In the genomic region with DNA sequence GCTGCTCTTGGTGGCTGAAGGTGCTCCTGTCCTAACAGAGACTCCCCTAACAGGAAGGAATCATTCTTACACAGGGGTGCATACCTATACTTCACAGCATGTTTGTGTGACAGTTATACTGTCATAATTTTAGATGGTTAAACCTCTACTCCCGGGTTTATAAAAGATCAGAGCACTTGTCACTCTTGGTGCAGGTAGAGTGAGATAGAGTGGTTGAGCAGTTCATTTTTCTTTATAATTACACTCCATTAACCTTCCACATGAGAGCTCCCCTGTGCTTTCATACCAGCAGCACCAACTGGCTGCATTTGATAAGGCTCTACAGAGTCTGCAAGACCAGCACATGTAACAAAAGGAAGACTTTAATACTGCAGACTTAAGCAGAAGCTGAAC, we compare ENCODE assay signal across 23 cellular contexts.
DNase-seq lines count a peak whose midpoint lies in the region; ATAC-seq lines count a peak whose summit lies in the region.
"Had no signal": no experiment of that assay in that cellular context is flagged by ENCODE, and none has a peak within 500 bp of the region (broad histone marks: within the 10 kb centered on the region; RNA-seq: fewer than 3 reads in every experiment).

No MANE protein-coding gene starts in this region.

- ATAC-seq in activated CD4-positive, alpha-beta T cell treated with anti-CD3 and anti-CD28 coated beads for 36 hours: no peak
- ATAC-seq: effector memory CD8-positive, alpha-beta T cell had no signal

- POLR2A ChIA-PET in activated CD4-positive, alpha-beta T cell treated with anti-CD3 and anti-CD28 coated beads for 36 hours (lab: Charles Lee): no interaction called here

- H3K27me3 ChIP-seq in iPS-18a (ENCODE audit: control insufficient read depth, insufficient read depth, low read length): no peaks in the 10 kb centered on the region
- H3K27me3 ChIP-seq: BE2C, colonic mucosa, SJSA1, suprapubic skin, uterus had no signal

- H3K4me3 Mint-ChIP-seq in activated CD4-positive, alpha-beta T cell treated with anti-CD3 and anti-CD28 coated beads for 36 hours: no peak overlapping the region
- H3K4me3 Mint-ChIP-seq: effector memory CD8-positive, alpha-beta T cell; neural crest cell; T-helper 1 cell treated with Interleukin-12 subunit alpha and Interleukin-12 subunit beta and Interleukin-4 antibody, amounts not matched to agents 30 μg/mL and 1 μg/mL, for 36 hours had no signal

- CTCF ChIA-PET in activated CD4-positive, alpha-beta T cell treated with anti-CD3 and anti-CD28 coated beads for 36 hours (lab: Charles Lee): interaction anchor here (0.6 to 8.0 kb wide), 5 partner anchors 9 to 36 kb away, joined by 3 to 58 read pairs (median 8); no protein-coding TSS in a partner anchor

- peaks cover 66% of the 10 kb centered on the region for H3K4me1 ChIP-seq in iPS-18a (ENCODE audit: control insufficient read depth, low read depth, low read length)
- H3K4me1 ChIP-seq: colonic mucosa, SJSA1 had no signal

- peak overlapping the region; percentile 3 for H3K9ac ChIP-seq in SK-N-MC (ENCODE audit: insufficient read length)
- H3K9ac ChIP-seq in iPS-18a (ENCODE audit: low read length): peak overlapping the region; percentile 20

- no peaks in the 10 kb centered on the region for H3K9me3 Mint-ChIP-seq in activated CD4-positive, alpha-beta T cell treated with anti-CD3 and anti-CD28 coated beads for 36 hours (ENCODE audit: low read depth)
- H3K9me3 Mint-ChIP-seq: effector memory CD8-positive, alpha-beta T cell; neural crest cell; T-helper 1 cell treated with Interleukin-12 subunit alpha and Interleukin-12 subunit beta and Interleukin-4 antibody, amounts not matched to agents 30 μg/mL and 1 μg/mL, for 36 hours had no signal

- H3K27ac ChIP-seq in SK-N-MC (peak overlapping the region; percentile 97), iPS-18a (ENCODE audit: low read length) (peak overlapping the region; percentile 32)
- H3K27ac ChIP-seq: colonic mucosa, SJSA1, suprapubic skin, uterus had no signal

- H3K36me3 Mint-ChIP-seq in activated CD4-positive, alpha-beta T cell treated with anti-CD3 and anti-CD28 coated beads for 36 hours (ENCODE audit: low read depth): no peaks in the 10 kb centered on the region

- no peaks in the 10 kb centered on the region for H3K27me3 Mint-ChIP-seq in activated CD4-positive, alpha-beta T cell treated with anti-CD3 and anti-CD28 coated beads for 36 hours
- H3K27me3 Mint-ChIP-seq: effector memory CD8-positive, alpha-beta T cell; progenitor cell of endocrine pancreas had no signal

- intact Hi-C loops in activated CD4-positive, alpha-beta T cell treated with anti-CD3 and anti-CD28 coated beads for 36 hours (cut with DNase I, micrococcal nuclease): no loop called here

- no peak overlapping the region for H3K27ac Mint-ChIP-seq in activated CD4-positive, alpha-beta T cell treated with anti-CD3 and anti-CD28 coated beads for 36 hours
- H3K27ac Mint-ChIP-seq: effector memory CD8-positive, alpha-beta T cell; progenitor cell of endocrine pancreas; T-helper 1 cell treated with Interleukin-12 subunit alpha and Interleukin-12 subunit beta and Interleukin-4 antibody, amounts not matched to agents 30 μg/mL and 1 μg/mL, for 36 hours had no signal

- H3K9me3 ChIP-seq in SK-N-MC (ENCODE audit: low read depth, low read length) (no peaks in the 10 kb centered on the region), iPS-18a (ENCODE audit: control insufficient read depth, low read depth, low read length) (no peaks in the 10 kb centered on the region)
- H3K9me3 ChIP-seq: BE2C, colonic mucosa, SJSA1, suprapubic skin, uterus had no signal

- no peaks in the 10 kb centered on the region for H3K36me3 ChIP-seq in SK-N-MC (ENCODE audit: insufficient read depth, low read length)
- H3K36me3 ChIP-seq in iPS-18a (ENCODE audit: control insufficient read depth, low read depth, low read length): no peaks in the 10 kb centered on the region
- H3K36me3 ChIP-seq: BE2C, colonic mucosa, SJSA1, suprapubic skin, uterus had no signal

- DNase-seq in CMK (ENCODE audit: low read depth) (peak; percentile 14), NCI-H1436 (lab: John Stamatoyannopoulos, UW) (peak; percentile 44), SK-N-MC (ENCODE audit: low read depth, low spot score) (no peak), NOMO-1 (lab: John Stamatoyannopoulos, UW; ENCODE audit: unreplicated experiment in 2 of 2) (no peak), NCI-H2081 treated with DMSO at 0.1 percent for 48 hours (lab: John Stamatoyannopoulos, UW) (no peak), mesenteric fat pad (ENCODE audit: low spot score) (no peak)
- DNase-seq in activated CD4-positive, alpha-beta T cell treated with anti-CD3 and anti-CD28 coated beads for 36 hours: no peak
- DNase-seq: activated CD4-positive, alpha-beta T cell treated with anti-CD3 and anti-CD28 coated beads, Interleukin-2, amount 50 U/mL, for 4 hours; activated gamma-delta T cell treated with Interleukin-2 at 50 U/mL for 16 hours; BE2C; colonic mucosa; COR-L47; effector memory CD8-positive, alpha-beta T cell; left cardiac atrium; NCI-H1417 treated with DMSO at 0.1 percent for 48 hours; NCI-H446; uterus had no signal

- H3K4me3 ChIP-seq in SK-N-MC: no peak overlapping the region
- H3K4me3 ChIP-seq in iPS-18a (ENCODE audit: low read length): no peak overlapping the region
- H3K4me3 ChIP-seq: colonic mucosa, SJSA1, suprapubic skin, uterus had no signal

- peaks cover 4% of the 10 kb centered on the region for H3K4me1 Mint-ChIP-seq in activated CD4-positive, alpha-beta T cell treated with anti-CD3 and anti-CD28 coated beads for 36 hours

Comparison
In these comparisons a context has a peak if more than half of its experiments do, and no peak if none do; other contexts are left out.
1. DNase-seq: peak in CMK (single experiment) and NCI-H1436 (single experiment); none in SK-N-MC (single experiment), NOMO-1 (0 of 2), activated CD4-positive, alpha-beta T cell treated with anti-CD3 and anti-CD28 coated beads for 36 hours (single experiment), NCI-H2081 treated with DMSO at 0.1 percent for 48 hours (single experiment) and mesenteric fat pad (single experiment).